ENCODE assay signal across 8 cellular contexts in the genomic region with DNA sequence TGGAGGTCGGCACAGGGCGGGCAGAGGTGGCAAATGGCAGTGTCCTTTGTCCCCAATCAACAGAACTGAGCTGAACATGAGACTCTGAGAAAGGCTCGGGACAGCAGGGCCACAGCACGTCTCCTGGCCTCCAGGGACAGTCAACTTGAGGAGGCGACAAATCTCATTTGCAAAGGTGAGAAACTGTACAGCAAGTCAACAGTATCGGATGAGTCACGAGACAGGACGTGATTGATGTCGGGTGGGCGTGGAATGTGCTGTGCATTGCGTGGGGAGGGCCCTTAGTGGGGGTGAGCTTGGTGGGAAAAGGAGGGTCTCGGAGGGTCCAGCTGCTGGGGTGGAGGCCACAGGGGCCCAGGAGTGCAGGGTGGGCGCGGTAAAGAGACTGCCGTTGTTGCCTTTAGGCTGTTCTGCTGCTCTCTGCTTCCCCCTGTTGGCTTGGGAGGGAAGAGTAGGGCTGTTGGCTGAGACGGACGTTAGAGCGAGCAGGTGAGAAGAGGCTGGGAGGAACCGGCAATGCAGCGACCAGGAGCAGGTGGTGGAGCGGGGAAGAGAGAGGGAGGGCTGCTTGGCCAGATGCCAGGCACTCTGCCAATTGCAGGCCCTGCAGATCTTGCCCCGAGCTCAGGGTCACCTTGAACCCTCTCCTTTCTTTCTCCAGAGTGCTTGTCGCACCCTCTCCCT.
DNase-seq lines count a peak whose midpoint lies in the region; ATAC-seq and TF ChIP-seq lines count a peak whose summit lies in the region.

No MANE protein-coding gene starts in this region.

- H3K27ac ChIP-seq in sigmoid colon = no peak overlapping the region

- H3K36me3 Mint-ChIP-seq in IgD-negative memory B cell = peaks cover 13% of the 10 kb centered on the region

- peak overlapping the region; percentile 88 to 100 (median 98) for H3K27ac Mint-ChIP-seq in IgD-negative memory B cell

- peak; percentile 46 to 76 (median 73) for TF ChIP-seq CTCF in sigmoid colon (IDR thresholded peaks at IDR 0.05)

- peaks cover 78 to 92% (median 81%) of the 10 kb centered on the region in 3 donors for H3K4me1 Mint-ChIP-seq in IgD-negative memory B cell

- WGBS in sigmoid colon, 2 donors = 14 to 31% methylated on average over 23 of the region's 23 CpGs

- ATAC-seq in GM21526 (IDR thresholded peaks at IDR 0.05; ENCODE audit: low FRiP score, unreplicated experiment) = peak; percentile 40
- peak; percentile 68 for ATAC-seq in Right ventricle myocardium inferior

- peak overlapping the region; percentile 64 to 95 (median 84) for H3K4me3 Mint-ChIP-seq in IgD-negative memory B cell

- no peak for TF ChIP-seq POLR2A in sigmoid colon (IDR thresholded peaks at IDR 0.05)

- intact Hi-C loops in Right ventricle myocardium inferior (cut with DNase I) (loop anchor here (2.0 to 5.0 kb wide), 3 partner anchors 38 to 139 kb away; no protein-coding TSS in a partner anchor), sigmoid colon (cut with DNase I) (no loop called here)

- peaks cover 0 to 10% (median 8%) of the 10 kb centered on the region in 4 donors for H3K4me1 ChIP-seq in sigmoid colon

- TF ChIP-seq EP300 in sigmoid colon (IDR thresholded peaks at IDR 0.05) = no peak

- peak overlapping the region in 1 of 4 donors; percentile 12 for H3K4me3 ChIP-seq in sigmoid colon

- DNase-seq in DMS153 (lab: John Stamatoyannopoulos, UW) (peak; percentile 93), OCI-M1 (lab: John Stamatoyannopoulos, UW) (peak; percentile 77), Right ventricle myocardium inferior (ENCODE audit: missing footprints) (peak; percentile 63), sigmoid colon (peak; percentile 76), occipital lobe (lab: John Stamatoyannopoulos, UW) (no peak)
- peak; percentile 69 for DNase-seq in activated effector memory CD4-positive, alpha-beta T cell treated with Interleukin-2 at 50 U/mL for 16 hours

- no peaks in the 10 kb centered on the region for H3K9me3 ChIP-seq in sigmoid colon

- H3K27me3 ChIP-seq in sigmoid colon = no peaks in the 10 kb centered on the region

- no peaks in the 10 kb centered on the region for H3K36me3 ChIP-seq in sigmoid colon

- no peaks in the 10 kb centered on the region for H3K9me3 Mint-ChIP-seq in IgD-negative memory B cell

- peaks cover under 1% of the 10 kb centered on the region for H3K27me3 Mint-ChIP-seq in IgD-negative memory B cell
